In the genomic region with DNA sequence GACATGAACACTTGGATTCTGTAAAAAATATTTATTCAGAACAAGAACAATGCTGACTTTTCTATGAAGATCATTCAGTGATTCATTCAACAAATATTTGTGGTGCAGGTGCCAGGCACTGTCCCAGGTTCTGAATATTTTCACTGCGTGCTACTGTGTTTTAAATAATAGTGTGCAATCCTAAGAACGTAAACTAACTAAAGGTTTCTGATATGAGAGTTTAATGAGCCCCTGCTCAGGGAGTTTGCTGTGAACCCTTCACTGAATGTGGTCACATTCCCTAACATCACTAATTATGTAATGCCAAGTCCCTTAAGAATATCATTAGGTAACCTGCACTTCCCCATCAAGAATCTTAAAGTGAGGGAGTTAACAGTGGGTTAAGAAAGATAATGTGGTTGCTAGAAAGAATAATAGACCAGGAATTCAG, we compare ENCODE assay signal across 10 cellular contexts. TPM values are rescaled to one million over a fixed set of nuclear protein-coding genes. Genes with fewer than 3 reads are reported as not detected.
DNase-seq lines count a peak whose midpoint lies in the region; ATAC-seq and TF ChIP-seq lines count a peak whose summit lies in the region.
"Had no signal": no experiment of that assay in that cellular context is flagged by ENCODE, and none has a peak within 500 bp of the region (broad histone marks: within the 10 kb centered on the region; RNA-seq: fewer than 3 reads in every experiment).

No MANE protein-coding gene starts in this region.

- no peak overlapping the region for H3K27ac Mint-ChIP-seq in endodermal cell

- H3K4me1 ChIP-seq in endodermal cell (ENCODE audit: control insufficient read depth, insufficient read depth, low read length), result no peaks in the 10 kb centered on the region

- ATAC-seq in activated T-cell treated with anti-CD3 and anti-CD28 coated beads, Interleukin-2, amount 50 U/mL, for 4 hours, result no peak
- no peak for ATAC-seq in HG03378 (IDR thresholded peaks at IDR 0.05; ENCODE audit: unreplicated experiment)

- H3K4me1 Mint-ChIP-seq in activated T-cell treated with anti-CD3 and anti-CD28 coated beads, Interleukin-2, amount 50 U/mL, for 4 hours (ENCODE audit: low read depth), result peaks cover 4% of the 10 kb centered on the region
- H3K4me1 Mint-ChIP-seq in endodermal cell, result peaks cover 15% of the 10 kb centered on the region

- H3K36me3 ChIP-seq in endodermal cell (ENCODE audit: control insufficient read depth, insufficient read depth, low read length) (no peaks in the 10 kb centered on the region), H7 (replicated peaks; ENCODE audit: control insufficient read depth, insufficient read depth, low read length) (no peaks in the 10 kb centered on the region)

- H3K36me3 Mint-ChIP-seq in activated T-cell treated with anti-CD3 and anti-CD28 coated beads, Interleukin-2, amount 50 U/mL, for 4 hours (ENCODE audit: insufficient read depth), result no peaks in the 10 kb centered on the region
- H3K36me3 Mint-ChIP-seq in endodermal cell (ENCODE audit: low read depth), result no peaks in the 10 kb centered on the region

- no peaks in the 10 kb centered on the region for H3K9me3 ChIP-seq in endodermal cell (ENCODE audit: control insufficient read depth, low read length)

- no peak overlapping the region for H3K9ac ChIP-seq in endodermal cell (ENCODE audit: extremely low read depth, low read length, poor library complexity, severe bottlenecking)

- DNase-seq in activated T-cell treated with anti-CD3 and anti-CD28 coated beads, Interleukin-2, amount 50 U/mL, for 4 hours, result no peak
- DNase-seq in activated T-cell treated with anti-CD3 and anti-CD28 coated beads for 4 hours (no peak), RKO (ENCODE audit: low spot score) (peak; percentile 52), endodermal cell (peak; percentile 55), renal cortical epithelial cell (ENCODE audit: low read depth) (peak; percentile 69), H7 (no peak), SHP77 (lab: John Stamatoyannopoulos, UW) (no peak)
- DNase-seq: activated CD4-positive, CD25-positive, alpha-beta regulatory T cell treated with anti-CD3 and anti-CD28 coated beads, Interleukin-2, amount 50 U/mL, for 72 hours had no signal

- H3K4me3 ChIP-seq in endodermal cell (ENCODE audit: low read length), result no peak overlapping the region
- no peak overlapping the region for H3K4me3 ChIP-seq in H7 (ENCODE audit: insufficient read depth, low read depth, low read length)

- H3K27me3 Mint-ChIP-seq in activated T-cell treated with anti-CD3 and anti-CD28 coated beads, Interleukin-2, amount 50 U/mL, for 4 hours (ENCODE audit: low read depth), result peaks cover 13% of the 10 kb centered on the region
- peaks cover 65% of the 10 kb centered on the region for H3K27me3 Mint-ChIP-seq in endodermal cell (ENCODE audit: insufficient read depth)

- no peak overlapping the region for H3K27ac ChIP-seq in endodermal cell (ENCODE audit: low read depth, low read length)
- H3K27ac ChIP-seq: skin epidermis had no signal

- peak overlapping the region; percentile 16 for H3K4me3 Mint-ChIP-seq in activated T-cell treated with anti-CD3 and anti-CD28 coated beads, Interleukin-2, amount 50 U/mL, for 4 hours
- H3K4me3 Mint-ChIP-seq in endodermal cell, result no peak overlapping the region

- H3K27me3 ChIP-seq in endodermal cell (ENCODE audit: control insufficient read depth, insufficient read depth, low read length, poor library complexity, severe bottlenecking), result peaks cover 37% of the 10 kb centered on the region
- H3K27me3 ChIP-seq in H7 (ENCODE audit: control insufficient read depth, insufficient read depth, low read length), result peaks cover 15% of the 10 kb centered on the region

- no peaks in the 10 kb centered on the region for H3K9me3 Mint-ChIP-seq in activated T-cell treated with anti-CD3 and anti-CD28 coated beads, Interleukin-2, amount 50 U/mL, for 4 hours
- H3K9me3 Mint-ChIP-seq in endodermal cell, result no peaks in the 10 kb centered on the region

- WGBS in endodermal cell (ENCODE audit: insufficient coverage in 1 of 2, insufficient read length in 1 of 2), 2 experiments, result 53% methylated on average over 2 of the region's 2 CpGs; no CpG with 5 or more reads in 1 of the 2 experiments

- TF ChIP-seq CTCF in endodermal cell (conservative IDR thresholded peaks at IDR 0.05), result no peak

RNA-seq across cellular contexts. Expression of gene TMEM170B, which starts 1.7 kb away (rescaled TPM):
- total RNA-seq in activated T-cell treated with anti-CD3 and anti-CD28 coated beads, Interleukin-2, amount 50 U/mL, for 4 hours, result 1 to 10 TPM; 1.1 to 1.6 (median 1.2) TPM
- total RNA-seq in endodermal cell, result 1 to 10 TPM; 2.3 to 5.3 TPM
- polyA plus RNA-seq in endodermal cell (2013, experiment 1 of 2), result 14.2 TPM
- polyA plus RNA-seq in endodermal cell (2013, experiment 2 of 2), result 16.5 TPM
- 1.1 and 1.6 TPM in 2 replicates for total RNA-seq in renal cortical epithelial cell
- total RNA-seq in H7 (2014; rRNA removed; shearing (Covaris generic)), result 1.5 and 3.1 TPM in 2 replicates

Comparison
In these comparisons a context has a peak if more than half of its experiments do, and no peak if none do; other contexts are left out.
1. DNase-seq: peak in RKO (single experiment), endodermal cell (single experiment) and renal cortical epithelial cell (single experiment); none in activated T-cell treated with anti-CD3 and anti-CD28 coated beads, Interleukin-2, amount 50 U/mL, for 4 hours (single experiment), activated T-cell treated with anti-CD3 and anti-CD28 coated beads for 4 hours (single experiment), H7 (single experiment) and SHP77 (0 of 2).